ENCODE assay signal across 1 cellular context in the genomic region with DNA sequence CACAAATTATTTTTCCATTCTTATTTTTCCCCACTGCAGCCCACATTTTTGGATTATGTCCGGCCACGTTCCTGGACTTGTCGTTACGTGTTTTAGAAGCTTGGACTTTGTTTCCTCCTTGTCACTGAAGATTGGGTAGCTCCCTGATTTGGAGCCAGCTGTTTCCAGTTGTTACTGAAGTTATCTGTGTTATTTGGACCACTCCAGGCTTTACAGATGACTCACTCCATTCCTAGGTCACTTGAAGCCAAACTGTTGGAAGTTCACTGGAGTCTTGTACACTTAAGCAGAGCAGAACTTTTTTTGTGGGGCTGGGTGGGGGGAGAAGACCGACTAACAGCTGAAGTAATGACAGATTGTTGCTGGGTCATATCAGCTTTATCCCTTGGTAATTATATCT.
TF ChIP-seq lines count a peak whose summit lies in the region.

No MANE protein-coding gene starts in this region.

TF ChIP-seq in SK-N-SH treated with all-trans-retinoic acid at 6 μM for 48 hours, 23 proteins besides CTCF, POLR2A, EP300 and RAD21 (continued from another document):
- TF ChIP-seq, protein P1, sequence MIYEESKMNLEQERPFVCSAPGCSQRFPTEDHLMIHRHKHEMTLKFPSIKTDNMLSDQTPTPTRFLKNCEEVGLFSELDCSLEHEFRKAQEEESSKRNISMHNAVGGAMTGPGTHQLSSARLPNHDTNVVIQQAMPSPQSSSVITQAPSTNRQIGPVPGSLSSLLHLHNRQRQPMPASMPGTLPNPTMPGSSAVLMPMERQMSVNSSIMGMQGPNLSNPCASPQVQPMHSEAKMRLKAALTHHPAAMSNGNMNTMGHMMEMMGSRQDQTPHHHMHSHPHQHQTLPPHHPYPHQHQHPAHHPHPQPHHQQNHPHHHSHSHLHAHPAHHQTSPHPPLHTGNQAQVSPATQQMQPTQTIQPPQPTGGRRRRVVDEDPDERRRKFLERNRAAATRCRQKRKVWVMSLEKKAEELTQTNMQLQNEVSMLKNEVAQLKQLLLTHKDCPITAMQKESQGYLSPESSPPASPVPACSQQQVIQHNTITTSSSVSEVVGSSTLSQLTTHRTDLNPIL (CRISPR knock-in tag; IDR thresholded peaks at IDR 0.05; ENCODE audit: low read depth) = no peak
